Comparison of ENCODE assay signal across 1 cellular context in genomic region chr9:134458111-134458845, GRCh38.
TF ChIP-seq lines count a peak whose summit lies in the region.

No MANE protein-coding gene starts in this region.

TF ChIP-seq in A549, 52 proteins besides CTCF, POLR2A, EP300 and RAD21 (continued from another document):
- TF ChIP-seq, protein P1, sequence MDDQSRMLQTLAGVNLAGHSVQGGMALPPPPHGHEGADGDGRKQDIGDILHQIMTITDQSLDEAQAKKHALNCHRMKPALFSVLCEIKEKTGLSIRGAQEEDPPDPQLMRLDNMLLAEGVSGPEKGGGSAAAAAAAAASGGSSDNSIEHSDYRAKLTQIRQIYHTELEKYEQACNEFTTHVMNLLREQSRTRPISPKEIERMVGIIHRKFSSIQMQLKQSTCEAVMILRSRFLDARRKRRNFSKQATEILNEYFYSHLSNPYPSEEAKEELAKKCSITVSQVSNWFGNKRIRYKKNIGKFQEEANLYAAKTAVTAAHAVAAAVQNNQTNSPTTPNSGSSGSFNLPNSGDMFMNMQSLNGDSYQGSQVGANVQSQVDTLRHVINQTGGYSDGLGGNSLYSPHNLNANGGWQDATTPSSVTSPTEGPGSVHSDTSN (IDR thresholded peaks at IDR 0.05) = no peak
- TF ChIP-seq, protein P2, sequence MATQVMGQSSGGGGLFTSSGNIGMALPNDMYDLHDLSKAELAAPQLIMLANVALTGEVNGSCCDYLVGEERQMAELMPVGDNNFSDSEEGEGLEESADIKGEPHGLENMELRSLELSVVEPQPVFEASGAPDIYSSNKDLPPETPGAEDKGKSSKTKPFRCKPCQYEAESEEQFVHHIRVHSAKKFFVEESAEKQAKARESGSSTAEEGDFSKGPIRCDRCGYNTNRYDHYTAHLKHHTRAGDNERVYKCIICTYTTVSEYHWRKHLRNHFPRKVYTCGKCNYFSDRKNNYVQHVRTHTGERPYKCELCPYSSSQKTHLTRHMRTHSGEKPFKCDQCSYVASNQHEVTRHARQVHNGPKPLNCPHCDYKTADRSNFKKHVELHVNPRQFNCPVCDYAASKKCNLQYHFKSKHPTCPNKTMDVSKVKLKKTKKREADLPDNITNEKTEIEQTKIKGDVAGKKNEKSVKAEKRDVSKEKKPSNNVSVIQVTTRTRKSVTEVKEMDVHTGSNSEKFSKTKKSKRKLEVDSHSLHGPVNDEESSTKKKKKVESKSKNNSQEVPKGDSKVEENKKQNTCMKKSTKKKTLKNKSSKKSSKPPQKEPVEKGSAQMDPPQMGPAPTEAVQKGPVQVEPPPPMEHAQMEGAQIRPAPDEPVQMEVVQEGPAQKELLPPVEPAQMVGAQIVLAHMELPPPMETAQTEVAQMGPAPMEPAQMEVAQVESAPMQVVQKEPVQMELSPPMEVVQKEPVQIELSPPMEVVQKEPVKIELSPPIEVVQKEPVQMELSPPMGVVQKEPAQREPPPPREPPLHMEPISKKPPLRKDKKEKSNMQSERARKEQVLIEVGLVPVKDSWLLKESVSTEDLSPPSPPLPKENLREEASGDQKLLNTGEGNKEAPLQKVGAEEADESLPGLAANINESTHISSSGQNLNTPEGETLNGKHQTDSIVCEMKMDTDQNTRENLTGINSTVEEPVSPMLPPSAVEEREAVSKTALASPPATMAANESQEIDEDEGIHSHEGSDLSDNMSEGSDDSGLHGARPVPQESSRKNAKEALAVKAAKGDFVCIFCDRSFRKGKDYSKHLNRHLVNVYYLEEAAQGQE (IDR thresholded peaks at IDR 0.05) = no peak
- TF ChIP-seq, protein P3, sequence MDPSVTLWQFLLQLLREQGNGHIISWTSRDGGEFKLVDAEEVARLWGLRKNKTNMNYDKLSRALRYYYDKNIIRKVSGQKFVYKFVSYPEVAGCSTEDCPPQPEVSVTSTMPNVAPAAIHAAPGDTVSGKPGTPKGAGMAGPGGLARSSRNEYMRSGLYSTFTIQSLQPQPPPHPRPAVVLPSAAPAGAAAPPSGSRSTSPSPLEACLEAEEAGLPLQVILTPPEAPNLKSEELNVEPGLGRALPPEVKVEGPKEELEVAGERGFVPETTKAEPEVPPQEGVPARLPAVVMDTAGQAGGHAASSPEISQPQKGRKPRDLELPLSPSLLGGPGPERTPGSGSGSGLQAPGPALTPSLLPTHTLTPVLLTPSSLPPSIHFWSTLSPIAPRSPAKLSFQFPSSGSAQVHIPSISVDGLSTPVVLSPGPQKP (IDR thresholded peaks at IDR 0.05; ENCODE audit: low read depth, low read length) = no peak
- TF ChIP-seq RCOR1 (IDR thresholded peaks at IDR 0.05; ENCODE audit: low read depth, low read length) = no peak
- TF ChIP-seq CHD2 (IDR thresholded peaks at IDR 0.05; ENCODE audit: low read length, partially characterized antibody) = no peak
- TF ChIP-seq TFCP2L1 (CRISPR knock-in tag; IDR thresholded peaks at IDR 0.05) = no peak
- no peak for TF ChIP-seq RNF2 (IDR thresholded peaks at IDR 0.05; ENCODE audit: borderline replicate concordance, low read depth)
- TF ChIP-seq FOSB (CRISPR knock-in tag; IDR thresholded peaks at IDR 0.05) = no peak
- TF ChIP-seq RARB (CRISPR knock-in tag; IDR thresholded peaks at IDR 0.05) = no peak
